ENCODE assay signal across 1 cellular context in genomic region chr4:153038493-153039311, GRCh38.
TF ChIP-seq lines count a peak whose summit lies in the region.

No MANE protein-coding gene starts in this region.

TF ChIP-seq in HepG2, 621 proteins besides CTCF, POLR2A, EP300 and RAD21 (continued from another document and continues in another):
- TF ChIP-seq GPBP1L1 (CRISPR knock-in tag; IDR thresholded peaks at IDR 0.05) (no peak), TRIM22 (IDR thresholded peaks at IDR 0.05) (no peak), ZFX (CRISPR knock-in tag; IDR thresholded peaks at IDR 0.05; ENCODE audit: low read depth) (peak; percentile 53), REPIN1 (CRISPR knock-in tag; IDR thresholded peaks at IDR 0.05; ENCODE audit: borderline replicate concordance, low read depth) (no peak), HDAC1 (CRISPR knock-in tag; IDR thresholded peaks at IDR 0.05) (peak; percentile 57; the same call in 1 of the 2 replicates), ZNF878 (CRISPR knock-in tag; IDR thresholded peaks at IDR 0.05) (0 out of 2 replicates have a peak, but pooled peaks have one; percentile 27), HNF4A (CRISPR knock-in tag; IDR thresholded peaks at IDR 0.05) (peak; percentile 44; the same call in 1 of the 2 replicates), ZNF510 (CRISPR knock-in tag; IDR thresholded peaks at IDR 0.05; ENCODE audit: low read depth) (no peak), NFAT5 (CRISPR knock-in tag; IDR thresholded peaks at IDR 0.05) (no peak), HMGXB4 (CRISPR knock-in tag; IDR thresholded peaks at IDR 0.05; ENCODE audit: borderline replicate concordance in 1 of 2, low read depth in 1 of 2) (no peak), ZNF281 (CRISPR knock-in tag; IDR thresholded peaks at IDR 0.05; ENCODE audit: borderline replicate concordance) (no peak), BHLHE40 (IDR thresholded peaks at IDR 0.05; ENCODE audit: low read length) (no peak), ISL2 (CRISPR knock-in tag; IDR thresholded peaks at IDR 0.05) (peak; percentile 63), ISX (CRISPR knock-in tag; conservative IDR thresholded peaks at IDR 0.05) (no peak), TOE1 (CRISPR knock-in tag; IDR thresholded peaks at IDR 0.05) (no peak), LCORL (IDR thresholded peaks at IDR 0.05) (no peak), LCORL (CRISPR knock-in tag; IDR thresholded peaks at IDR 0.05) (peak; percentile 52; the same call in 1 of the 2 replicates), FOXP1 (IDR thresholded peaks at IDR 0.05) (no peak), FOXP1 (CRISPR knock-in tag; IDR thresholded peaks at IDR 0.05) (peak; percentile 80; the same call in 1 of the 2 replicates), HBP1 (CRISPR knock-in tag; IDR thresholded peaks at IDR 0.05; ENCODE audit: low read depth) (no peak), NFKB2 (CRISPR knock-in tag; IDR thresholded peaks at IDR 0.05; ENCODE audit: borderline replicate concordance) (no peak), MTA1 (CRISPR knock-in tag; IDR thresholded peaks at IDR 0.05; ENCODE audit: borderline replicate concordance) (no peak), NR2F6 (IDR thresholded peaks at IDR 0.05) (peak; percentile 74), NR2F6 (CRISPR knock-in tag; IDR thresholded peaks at IDR 0.05) (peak; percentile 27; the same call in 1 of the 2 replicates), ZNF205 (CRISPR knock-in tag; IDR thresholded peaks at IDR 0.05) (peak; percentile 30; the same call in 1 of the 2 replicates), ZNF501 (CRISPR knock-in tag; IDR thresholded peaks at IDR 0.05) (peak; percentile 60), MXD3 (CRISPR knock-in tag; IDR thresholded peaks at IDR 0.05) (no peak), ZNF513 (CRISPR knock-in tag; conservative IDR thresholded peaks at IDR 0.05) (no peak), MYC (CRISPR knock-in tag; IDR thresholded peaks at IDR 0.05; ENCODE audit: borderline replicate concordance) (no peak), TCF7L2 (IDR thresholded peaks at IDR 0.05; ENCODE audit: low read depth, low read length) (no peak), ZNF263 (CRISPR knock-in tag; IDR thresholded peaks at IDR 0.05) (no peak; the same call in 1 of the 2 replicates), THAP8 (CRISPR knock-in tag; IDR thresholded peaks at IDR 0.05; ENCODE audit: borderline replicate concordance) (no peak), NCOA2 (CRISPR knock-in tag; IDR thresholded peaks at IDR 0.05) (peak; percentile 69), ZNF704 (CRISPR knock-in tag; IDR thresholded peaks at IDR 0.05; ENCODE audit: borderline replicate concordance) (no peak), ZBTB26 (CRISPR knock-in tag; IDR thresholded peaks at IDR 0.05; ENCODE audit: borderline replicate concordance) (no peak), ZNF20 (CRISPR knock-in tag; IDR thresholded peaks at IDR 0.05) (no peak), ZNF33B (CRISPR knock-in tag; IDR thresholded peaks at IDR 0.05) (0 out of 2 replicates have a peak, but pooled peaks have one; percentile 24), REXO4 (CRISPR knock-in tag; IDR thresholded peaks at IDR 0.05; ENCODE audit: borderline replicate concordance) (no peak), ZNF12 (CRISPR knock-in tag; IDR thresholded peaks at IDR 0.05) (no peak)
